8 cellular contexts compared by ENCODE assay signal in the genomic region with DNA sequence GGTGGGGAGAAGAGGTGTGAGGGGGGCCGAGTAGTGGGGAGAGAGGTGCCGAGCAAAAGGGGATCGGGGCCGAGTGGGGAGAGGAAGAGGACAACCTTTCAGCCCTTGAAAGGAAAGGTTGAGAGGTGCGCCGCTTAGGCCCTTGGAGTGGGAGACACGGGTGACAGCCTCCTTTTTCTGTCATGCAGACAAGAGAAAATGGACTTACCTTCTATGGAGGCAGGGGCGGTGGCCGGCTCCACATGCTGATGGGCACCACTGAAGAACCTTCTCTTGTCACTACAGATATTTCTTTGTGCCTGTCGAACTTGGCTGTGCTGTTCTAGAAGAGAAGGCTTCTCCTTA. TPM values are rescaled to one million over a fixed set of nuclear protein-coding genes. Genes with fewer than 3 reads are reported as not detected.
DNase-seq lines count a peak whose midpoint lies in the region; ATAC-seq and TF ChIP-seq lines count a peak whose summit lies in the region.

No MANE protein-coding gene starts in this region.

- peaks cover 47% of the 10 kb centered on the region for H3K4me1 Mint-ChIP-seq in activated CD8-positive, alpha-beta T cell treated with anti-CD3 and anti-CD28 coated beads, Interleukin-2, amount 10 ng/mL, durations not matched to agents 7 days and 5 days (ENCODE audit: low read depth)

- H3K4me3 ChIP-seq in gastroesophageal sphincter, result peak overlapping the region; percentile 40 to 84

- no peaks in the 10 kb centered on the region for H3K27me3 ChIP-seq in gastroesophageal sphincter

- H3K27ac Mint-ChIP-seq in activated CD8-positive, alpha-beta T cell treated with anti-CD3 and anti-CD28 coated beads, Interleukin-2, amount 10 ng/mL, durations not matched to agents 7 days and 5 days, result peak overlapping the region; percentile 100

- H3K27ac ChIP-seq in gastroesophageal sphincter, result peak overlapping the region; percentile 69 to 96 (median 92)

- TF ChIP-seq POLR2A in gastroesophageal sphincter (IDR thresholded peaks at IDR 0.05), result no peak

- H3K9me3 ChIP-seq in gastroesophageal sphincter, result no peaks in the 10 kb centered on the region

- no peak for TF ChIP-seq EP300 in gastroesophageal sphincter (IDR thresholded peaks at IDR 0.05)

- 0 to 2% methylated on average over 6 to 9 of the region's 10 CpGs for WGBS in gastroesophageal sphincter (ENCODE audit: low coverage in 1 of 2), 2 donors

- peak overlapping the region; percentile 99 for H3K4me3 Mint-ChIP-seq in activated CD8-positive, alpha-beta T cell treated with anti-CD3 and anti-CD28 coated beads, Interleukin-2, amount 10 ng/mL, durations not matched to agents 7 days and 5 days

- peaks cover 16% of the 10 kb centered on the region for H3K36me3 Mint-ChIP-seq in activated CD8-positive, alpha-beta T cell treated with anti-CD3 and anti-CD28 coated beads, Interleukin-2, amount 10 ng/mL, durations not matched to agents 7 days and 5 days (ENCODE audit: low read depth)

- peak; percentile 12 for DNase-seq in Caki2 (ENCODE audit: low read depth)
- DNase-seq in activated CD8-positive, alpha-beta T cell treated with anti-CD3 and anti-CD28 coated beads, Interleukin-2, amount 10 ng/mL, durations not matched to agents 7 days and 5 days, result no peak
- DNase-seq in pons (ENCODE audit: low spot score), result peak; percentile 22
- DNase-seq in NCI-H526 treated with DMSO at 0.1 percent for 48 hours (lab: John Stamatoyannopoulos, UW), result no peak
- DNase-seq in NOMO-1 treated with dmso at 0.1 percent for 144 hours (lab: John Stamatoyannopoulos, UW; ENCODE audit: unreplicated experiment), result no peak

- peaks cover 0 to 11% of the 10 kb centered on the region in 2 donors for H3K36me3 ChIP-seq in gastroesophageal sphincter

- H3K9me3 Mint-ChIP-seq in activated CD8-positive, alpha-beta T cell treated with anti-CD3 and anti-CD28 coated beads, Interleukin-2, amount 10 ng/mL, durations not matched to agents 7 days and 5 days (ENCODE audit: insufficient read depth), result no peaks in the 10 kb centered on the region

- peaks cover 0 to 49% (median 28%) of the 10 kb centered on the region in 3 donors for H3K4me1 ChIP-seq in gastroesophageal sphincter

- in situ Hi-C loops in Caki2 (cut with HindIII; ENCODE audit: low pct_unique_long_range_greater_than_20kb, low sequenced_read_pairs), result no loop called here

- no peak for TF ChIP-seq CTCF in gastroesophageal sphincter (IDR thresholded peaks at IDR 0.05)

- H3K27me3 Mint-ChIP-seq in activated CD8-positive, alpha-beta T cell treated with anti-CD3 and anti-CD28 coated beads, Interleukin-2, amount 10 ng/mL, durations not matched to agents 7 days and 5 days (ENCODE audit: low read depth), result no peaks in the 10 kb centered on the region

- CTCF ChIA-PET in activated CD8-positive, alpha-beta T cell treated with anti-CD3 and anti-CD28 coated beads, Interleukin-2, amount 10 ng/mL, durations not matched to agents 7 days and 5 days (lab: Charles Lee), result interaction anchor here (1.1 to 2.0 kb wide), 2 partner anchors 31 to 119 kb away, joined by 3 to 5 read pairs; a partner anchor contains a TSS

- POLR2A ChIA-PET in activated CD8-positive, alpha-beta T cell treated with anti-CD3 and anti-CD28 coated beads, Interleukin-2, amount 10 ng/mL, durations not matched to agents 7 days and 5 days (lab: Charles Lee), result interaction anchor here (0.6 to 1.1 kb wide), 6 partner anchors 9 to 266 kb away, joined by 3 to 8 read pairs (median 3); no protein-coding TSS in a partner anchor

- ATAC-seq in HG03135 (IDR thresholded peaks at IDR 0.05; ENCODE audit: unreplicated experiment), result peak; percentile 3
- peak; percentile 7 for ATAC-seq in activated CD8-positive, alpha-beta T cell treated with anti-CD3 and anti-CD28 coated beads, Interleukin-2, amount 10 ng/mL, durations not matched to agents 7 days and 5 days
- no peak for ATAC-seq in gastroesophageal sphincter
- no peak for ATAC-seq in HG02970 (IDR thresholded peaks at IDR 0.05; ENCODE audit: low FRiP score, unreplicated experiment)

RNA-seq across cellular contexts. Expression of a gene that starts 0.4 kb away (rescaled TPM):
- total RNA-seq in Caki2 (2014; rRNA removed; shearing (Covaris generic); ENCODE audit: low replicate concordance), result 22.9 and 26.5 TPM in 2 replicates
- 10 to 100 TPM; 29.8 to 32.5 TPM for total RNA-seq in activated CD8-positive, alpha-beta T cell treated with anti-CD3 and anti-CD28 coated beads, Interleukin-2, amount 10 ng/mL, durations not matched to agents 7 days and 5 days
- total RNA-seq in gastroesophageal sphincter, result 10 to 100 TPM; 11.6 to 23.3 (median 15.6) TPM

RNA-seq across cellular contexts. Expression of a gene that starts 0.6 kb away (rescaled TPM):
- 3.0 and 7.1 TPM in 2 replicates for total RNA-seq in Caki2 (2014; rRNA removed; shearing (Covaris generic); ENCODE audit: low replicate concordance)
- total RNA-seq in activated CD8-positive, alpha-beta T cell treated with anti-CD3 and anti-CD28 coated beads, Interleukin-2, amount 10 ng/mL, durations not matched to agents 7 days and 5 days, result 1 to 10 TPM; 8.2 to 8.3 TPM
- 1 to 10 TPM; 1.7 to 8.6 (median 6.6) TPM for total RNA-seq in gastroesophageal sphincter

Comparison
In these comparisons a context has a peak if more than half of its experiments do, and no peak if none do; other contexts are left out.
1. DNase-seq: peak in Caki2 (single experiment) and pons (single experiment); none in activated CD8-positive, alpha-beta T cell treated with anti-CD3 and anti-CD28 coated beads, Interleukin-2, amount 10 ng/mL, durations not matched to agents 7 days and 5 days (single experiment), NCI-H526 treated with DMSO at 0.1 percent for 48 hours (single experiment) and NOMO-1 treated with dmso at 0.1 percent for 144 hours (single experiment).
2. ATAC-seq: peak in HG03135 (single experiment) and activated CD8-positive, alpha-beta T cell treated with anti-CD3 and anti-CD28 coated beads, Interleukin-2, amount 10 ng/mL, durations not matched to agents 7 days and 5 days (single experiment); none in gastroesophageal sphincter (single experiment) and HG02970 (single experiment).